ENCODE assay signal across 32 cellular contexts in the genomic region with DNA sequence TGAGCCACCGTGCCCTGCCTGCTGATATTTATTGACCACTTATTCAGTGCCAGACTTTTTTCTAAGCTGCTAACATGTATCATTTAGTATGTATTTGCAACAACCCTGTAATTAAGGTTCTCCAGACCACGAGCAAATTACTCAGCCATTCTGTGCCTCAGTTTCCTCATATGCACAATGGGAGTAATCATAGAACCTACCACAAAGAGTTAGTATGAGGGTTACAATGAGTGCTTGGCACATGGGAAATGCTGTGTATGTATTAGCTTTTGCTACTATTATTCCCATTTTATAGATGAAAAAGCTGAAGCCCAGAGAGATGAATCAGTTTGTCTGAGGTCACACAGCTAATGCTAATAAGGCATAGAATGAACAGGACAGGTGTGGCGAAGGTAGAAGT.
"Had no signal": no experiment of that assay in that cellular context is flagged by ENCODE, and none has a peak within 500 bp of the region (broad histone marks: within the 10 kb centered on the region; RNA-seq: fewer than 3 reads in every experiment).

No MANE protein-coding gene starts in this region.

- H3K36me3 Mint-ChIP-seq: natural killer cell treated with Interleukin-12 subunit alpha and Interleukin-12 subunit beta and Interleukin-15 and Interleukin-18, amount 100 ng/mL, for 72 hours; neural progenitor cell; stimulated activated memory B cell treated with anti-CD40 and anti-IgM and Interleukin-4, amounts not matched to agents 10 μg/mL and 1 μg/mL and 100 μg/mL, for 72 hours; type B pancreatic cell had no signal

- H3K4me3 Mint-ChIP-seq: naive thymus-derived CD8-positive, alpha-beta T cell; natural killer cell treated with Interleukin-12 subunit alpha and Interleukin-12 subunit beta and Interleukin-15 and Interleukin-18, amount 100 ng/mL, for 72 hours; neural progenitor cell; stimulated activated memory B cell treated with anti-CD40 and anti-IgM and Interleukin-4, amounts not matched to agents 10 μg/mL and 1 μg/mL and 100 μg/mL, for 72 hours; stimulated activated naive CD8-positive, alpha-beta T cell treated with anti-CD3 and anti-CD28 coated beads, Interleukin-15, amount 100 ng/mL, for 72 hours; type B pancreatic cell had no signal

- H3K4me2 ChIP-seq: neural progenitor cell, smooth muscle cell had no signal

- H3K27me3 ChIP-seq: neural progenitor cell, ovary, spleen, suprapubic skin, testis, tibial artery, transverse colon, upper lobe of right lung, vagina had no signal

- H3K9me3 Mint-ChIP-seq: naive thymus-derived CD8-positive, alpha-beta T cell; natural killer cell treated with Interleukin-12 subunit alpha and Interleukin-12 subunit beta and Interleukin-15 and Interleukin-18, amount 100 ng/mL, for 72 hours; neural progenitor cell; stimulated activated memory B cell treated with anti-CD40 and anti-IgM and Interleukin-4, amounts not matched to agents 10 μg/mL and 1 μg/mL and 100 μg/mL, for 72 hours; stimulated activated naive CD8-positive, alpha-beta T cell treated with anti-CD3 and anti-CD28 coated beads, Interleukin-15, amount 100 ng/mL, for 72 hours; type B pancreatic cell had no signal

- H3K9ac ChIP-seq: neural progenitor cell, parathyroid adenoma had no signal

- H3K4me3 ChIP-seq: neural progenitor cell, ovary, psoas muscle, skin epidermis, smooth muscle cell, spleen, suprapubic skin, testis, tibial artery, transverse colon, upper lobe of right lung, vagina had no signal

- H3K27ac Mint-ChIP-seq: natural killer cell treated with Interleukin-12 subunit alpha and Interleukin-12 subunit beta and Interleukin-15 and Interleukin-18, amount 100 ng/mL, for 72 hours; neural progenitor cell; stimulated activated memory B cell treated with anti-CD40 and anti-IgM and Interleukin-4, amounts not matched to agents 10 μg/mL and 1 μg/mL and 100 μg/mL, for 72 hours; stimulated activated naive CD8-positive, alpha-beta T cell treated with anti-CD3 and anti-CD28 coated beads, Interleukin-15, amount 100 ng/mL, for 72 hours; type B pancreatic cell had no signal

- H3K36me3 ChIP-seq: neural progenitor cell, ovary, spleen, suprapubic skin, tibial artery, transverse colon, upper lobe of right lung, vagina had no signal

- H3K4me1 ChIP-seq: neural progenitor cell, psoas muscle, tibial artery, vagina had no signal

- DNase-seq: naive thymus-derived CD8-positive, alpha-beta T cell; occipital lobe; ovary; posterior cingulate gyrus; psoas muscle; right cardiac atrium; spleen; stimulated activated CD4-positive, alpha-beta T cell treated with anti-CD3 and anti-CD28 coated beads, Interleukin-12 subunit alpha, Interleukin-12 subunit beta, amount 100 ng/mL, for 4 hours; stimulated activated CD4-positive, alpha-beta T cell treated with anti-CD3 and anti-CD28 coated beads, Interleukin-1b, Interleukin-23, amount 100 ng/mL, for 48 hours; stimulated activated CD4-positive, alpha-beta T cell treated with anti-CD3 and anti-CD28 coated beads, Interleukin-4, amount 100 ng/mL, for 1 hour; stimulated activated CD4-positive, alpha-beta T cell treated with anti-CD3 and anti-CD28 coated beads, Interleukin-4, amount 100 ng/mL, for 4 hours; stimulated activated CD8-positive, alpha-beta memory T cell treated with anti-CD3 and anti-CD28 coated beads, Interleukin-4, amount 100 ng/mL, for 48 hours; stimulated activated naive CD4-positive, alpha-beta T cell; stimulated activated naive CD8-positive, alpha-beta T cell treated with anti-CD3 and anti-CD28 coated beads, Interleukin-15, amount 100 ng/mL, for 72 hours; stimulated activated naive CD8-positive, alpha-beta T cell treated with anti-CD3 and anti-CD28 coated beads, Interleukin-15, Interleukin-2, amounts not matched to agents 100 U/mL and 50 U/mL, for 24 hours; substantia nigra; testis; tibial artery; transverse colon; upper lobe of right lung had no signal

- H3K27me3 Mint-ChIP-seq: natural killer cell treated with Interleukin-12 subunit alpha and Interleukin-12 subunit beta and Interleukin-15 and Interleukin-18, amount 100 ng/mL, for 72 hours; progenitor cell of endocrine pancreas; stimulated activated memory B cell treated with anti-CD40 and anti-IgM and Interleukin-4, amounts not matched to agents 10 μg/mL and 1 μg/mL and 100 μg/mL, for 72 hours; type B pancreatic cell had no signal

- H3K9me3 ChIP-seq: ovary, psoas muscle, spleen, suprapubic skin, testis, tibial artery, transverse colon, upper lobe of right lung, vagina had no signal

- FAIRE-seq: urothelium cell line had no signal

- ATAC-seq: naive thymus-derived CD8-positive, alpha-beta T cell; natural killer cell treated with Interleukin-12 subunit alpha and Interleukin-12 subunit beta and Interleukin-15 and Interleukin-18, amount 100 ng/mL, for 72 hours; psoas muscle; right cardiac atrium; sciatic nerve; stimulated activated memory B cell treated with anti-CD40 and anti-IgM and Interleukin-4, amounts not matched to agents 10 μg/mL and 1 μg/mL and 100 μg/mL, for 72 hours; stimulated activated naive CD8-positive, alpha-beta T cell treated with anti-CD3 and anti-CD28 coated beads, Interleukin-15, amount 100 ng/mL, for 72 hours; stimulated activated naive CD8-positive, alpha-beta T cell treated with anti-CD3 and anti-CD28 coated beads, Interleukin-15, Interleukin-2, amounts not matched to agents 100 U/mL and 50 U/mL, for 24 hours; upper lobe of right lung had no signal

- H2AFZ ChIP-seq: neural progenitor cell, parathyroid adenoma had no signal

- H3K79me2 ChIP-seq: parathyroid adenoma had no signal

- H3K27ac ChIP-seq: neural progenitor cell, ovary, parathyroid adenoma, psoas muscle, skin epidermis, suprapubic skin, tibial artery, upper lobe of right lung, vagina had no signal

- H3K4me1 Mint-ChIP-seq: neural progenitor cell; stimulated activated naive CD8-positive, alpha-beta T cell treated with anti-CD3 and anti-CD28 coated beads, Interleukin-15, amount 100 ng/mL, for 72 hours had no signal
